8 cellular contexts compared by ENCODE assay signal in the genomic region with DNA sequence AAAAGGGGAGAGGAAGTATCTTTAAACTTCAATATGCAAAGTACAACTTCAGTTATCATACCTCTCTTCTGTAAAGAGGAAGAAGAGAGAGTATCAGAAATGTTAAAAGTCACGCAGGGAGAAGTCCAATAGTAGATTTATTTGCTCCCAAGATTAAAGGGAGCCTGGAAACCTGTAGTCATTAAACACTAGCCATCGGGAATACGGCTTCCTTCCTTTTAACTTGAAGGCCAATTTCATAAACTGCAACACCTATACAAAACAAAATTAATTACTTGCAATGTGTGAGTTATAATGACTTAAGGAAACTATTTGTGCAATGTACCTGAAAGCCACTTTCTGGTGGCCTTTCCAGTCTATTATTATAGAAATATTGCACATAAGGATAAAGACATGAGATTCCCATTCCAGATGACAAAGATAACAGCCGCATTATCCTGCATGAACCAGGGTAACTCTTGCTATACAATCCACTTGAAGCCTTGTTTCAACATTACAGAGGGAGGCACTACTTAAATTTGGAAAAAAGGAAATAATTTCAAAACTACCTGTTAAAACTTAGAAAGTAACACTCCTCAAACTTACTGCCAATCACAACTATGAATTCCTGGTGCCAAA. TPM values are rescaled to one million over a fixed set of nuclear protein-coding genes. Genes with fewer than 3 reads are reported as not detected.
DNase-seq lines count a peak whose midpoint lies in the region; ATAC-seq, FAIRE-seq and TF ChIP-seq lines count a peak whose summit lies in the region.

No MANE protein-coding gene starts in this region.

- peaks cover 40% of the 10 kb centered on the region for H3K4me1 Mint-ChIP-seq in stimulated activated naive CD8-positive, alpha-beta T cell treated with anti-CD3 and anti-CD28 coated beads, Interleukin-15, Interleukin-2, amounts not matched to agents 100 ng/mL and 50 ng/mL, for 24 hours (ENCODE audit: low read depth)

- in situ Hi-C loops in K562 (cut with MboI) = no loop called here

- no peak for FAIRE-seq in K562 (lab: Jason Lieb, UNC)

- peaks cover 7 to 25% of the 10 kb centered on the region in 2 experiments; a peak in 3 of 5 replicates for H3K4me1 ChIP-seq in K562 (replicated peaks in 1 of 2; ENCODE audit: control insufficient read depth in 2 of 2, insufficient read depth in 2 of 2, low read length in 2 of 2)
- peaks cover 18% of the 10 kb centered on the region for H3K4me1 ChIP-seq in mesodermal cell (ENCODE audit: control insufficient read depth, insufficient read depth, low read length, poor library complexity, severe bottlenecking)

- intact Hi-C loops in K562 (cut with micrococcal nuclease) = loop anchor here (5.0 to 10.0 kb wide), 3 partner anchors 64 to 329 kb away; no protein-coding TSS in a partner anchor

- H3K4me3 Mint-ChIP-seq in stimulated activated naive CD8-positive, alpha-beta T cell treated with anti-CD3 and anti-CD28 coated beads, Interleukin-15, Interleukin-2, amounts not matched to agents 100 ng/mL and 50 ng/mL, for 24 hours = peak overlapping the region; percentile 100

- TF ChIP-seq CTCF in K562 (IDR thresholded peaks at IDR 0.05 in 2 of 3, conservative IDR thresholded peaks at IDR 0.05 in 1 of 3; ENCODE audit: insufficient read depth in 2 of 3, low read depth in 1 of 3, low read length in 3 of 3) = no peak

- POLR2A ChIA-PET in K562 (lab: Yijun Ruan, JAX) = interaction anchor here (0.7 kb wide), 3 partner anchors 194 to 754 kb away, joined by 3 read pairs; no protein-coding TSS in a partner anchor

- peak overlapping the region in 1 of 2 experiments; percentile 82; a peak in 2 of 4 replicates for H3K9ac ChIP-seq in K562 (ENCODE audit: insufficient read depth in 1 of 2, low read depth in 2 of 2, low read length in 2 of 2)

- no peaks in the 10 kb centered on the region for H3K27me3 ChIP-seq in K562 (ENCODE audit: control insufficient read depth in 2 of 2, insufficient read depth in 2 of 2, low read length in 2 of 2)

- no peak for TF ChIP-seq RAD21 in K562 (CRISPR knock-in tag; conservative IDR thresholded peaks at IDR 0.05 in 1 of 2, IDR thresholded peaks at IDR 0.05 in 1 of 2)

- no TSS peak for BruUV-seq in K562 (replicated peaks; lab: Mats Ljungman, UMichigan)

- H3K4me3 ChIP-seq in K562 (peak overlapping the region; percentile 88), mesodermal cell (ENCODE audit: extremely low read depth, insufficient read depth, low read length, poor library complexity, severe bottlenecking) (peak overlapping the region; percentile 96)

- H3K27me3 Mint-ChIP-seq in stimulated activated naive CD8-positive, alpha-beta T cell treated with anti-CD3 and anti-CD28 coated beads, Interleukin-15, Interleukin-2, amounts not matched to agents 100 ng/mL and 50 ng/mL, for 24 hours = no peaks in the 10 kb centered on the region

- peaks cover 84% of the 10 kb centered on the region for H3K36me3 Mint-ChIP-seq in stimulated activated naive CD8-positive, alpha-beta T cell treated with anti-CD3 and anti-CD28 coated beads, Interleukin-15, Interleukin-2, amounts not matched to agents 100 ng/mL and 50 ng/mL, for 24 hours (ENCODE audit: low read depth)

- TF ChIP-seq POLR2A in K562 (conservative IDR thresholded peaks at IDR 0.05) = no peak

- H3K27ac ChIP-seq in K562 (ENCODE audit: extremely low read depth, low read depth, low read length) (no peak overlapping the region), mesodermal cell (ENCODE audit: low read depth, low read length, severe bottlenecking) (no peak overlapping the region)

- H3K4me2 ChIP-seq in K562 (ENCODE audit: insufficient read depth, low read length) = peak overlapping the region; percentile 70

- no peak overlapping the region for H2AFZ ChIP-seq in K562 (ENCODE audit: low read depth, low read length)

- no peaks in the 10 kb centered on the region for H3K9me3 Mint-ChIP-seq in stimulated activated naive CD8-positive, alpha-beta T cell treated with anti-CD3 and anti-CD28 coated beads, Interleukin-15, Interleukin-2, amounts not matched to agents 100 ng/mL and 50 ng/mL, for 24 hours

- H3K9me3 ChIP-seq in K562 (replicated peaks; ENCODE audit: control insufficient read depth, insufficient read depth, low read depth, low read length) (no peaks in the 10 kb centered on the region), mesodermal cell (ENCODE audit: control insufficient read depth, low read length) (no peaks in the 10 kb centered on the region)

- H3K27ac Mint-ChIP-seq in stimulated activated naive CD8-positive, alpha-beta T cell treated with anti-CD3 and anti-CD28 coated beads, Interleukin-15, Interleukin-2, amounts not matched to agents 100 ng/mL and 50 ng/mL, for 24 hours = peak overlapping the region; percentile 93

- ATAC-seq in stimulated activated naive CD8-positive, alpha-beta T cell treated with anti-CD3 and anti-CD28 coated beads, Interleukin-15, Interleukin-2, amounts not matched to agents 100 U/mL and 50 U/mL, for 24 hours = no peak
- no peak for ATAC-seq in K562

- no peak for TF ChIP-seq EP300 in K562 (IDR thresholded peaks at IDR 0.05; ENCODE audit: low read length)

- H4K20me1 ChIP-seq in K562 (replicated peaks; ENCODE audit: control insufficient read depth, insufficient read depth, low read length) = peaks cover 41% of the 10 kb centered on the region

- peaks cover 96% of the 10 kb centered on the region for H3K79me2 ChIP-seq in K562 (ENCODE audit: control insufficient read depth, insufficient read depth, low read length)

- 17% methylated on average over 4 of the region's 4 CpGs for WGBS in K562 (ENCODE audit: insufficient coverage, low coverage, missing lambda C conversion rate)
- no CpG with 5 or more reads among the region's 4 CpGs for WGBS in mesodermal cell (ENCODE audit: insufficient coverage in 2 of 2), 2 experiments

- CTCF ChIA-PET in K562 (lab: Yijun Ruan, JAX; ENCODE audit: low intra/inter-chr PET ratio) = interaction anchor here (0.7 kb wide), 1 partner anchor 328 kb away, joined by 3 read pairs; no protein-coding TSS in a partner anchor

- DNase-seq in stimulated activated naive CD8-positive, alpha-beta T cell treated with anti-CD3 and anti-CD28 coated beads, Interleukin-15, Interleukin-2, amounts not matched to agents 100 U/mL and 50 U/mL, for 24 hours = no peak
- DNase-seq in K562 (ENCODE audit: extremely low read depth in 1 of 4, low spot score in 3 of 4) (no peak), GM03348 (ENCODE audit: low spot score) (no peak), HCEC 1CT (no peak), NCI-H2029 treated with DMSO at 0.1 percent for 48 hours (lab: John Stamatoyannopoulos, UW) (no peak), epidermal melanocyte (ENCODE audit: insufficient read length, low spot score) (no peak)

- peaks cover 44% of the 10 kb centered on the region for H3K36me3 ChIP-seq in K562 (ENCODE audit: control insufficient read depth, insufficient read depth, low read length)
- H3K36me3 ChIP-seq in mesodermal cell (ENCODE audit: control insufficient read depth, insufficient read depth, low read length) = peaks cover 41% of the 10 kb centered on the region

- no peaks in the 10 kb centered on the region for H3K9me1 ChIP-seq in K562 (ENCODE audit: control insufficient read depth, insufficient read depth, low read length)

TF ChIP-seq in K562, 482 proteins besides CTCF, POLR2A, EP300 and RAD21:
- TF ChIP-seq TBL1XR1 (IDR thresholded peaks at IDR 0.05; ENCODE audit: low read length in 2 of 2) = 0 out of 4 replicates have a peak, but pooled peaks of 1 of the 2 experiments have one; percentile 30
- TF ChIP-seq CXXC5 (CRISPR knock-in tag; IDR thresholded peaks at IDR 0.05) = no peak

RNA-seq across cellular contexts. Expression of gene BTG1, which starts 4.6 kb away (rescaled TPM):
- total RNA-seq in K562 (2011; cell fraction: chromatin; rRNA removed; ENCODE audit: low replicate concordance) = 25.9 and 32.5 TPM in 2 replicates
- 9.2 and 10.9 TPM in 2 replicates for total RNA-seq in K562 (2011; cell fraction: nucleolus; rRNA removed)
- 21.7 and 32.1 TPM in 2 replicates for total RNA-seq in K562 (2011; cell fraction: nucleoplasm; rRNA removed)
- 4.3 and 4.5 TPM in 2 replicates for total RNA-seq in K562 (2014; rRNA removed)
- 8.0 and 9.9 TPM in 2 replicates for total RNA-seq in K562 (2014; rRNA removed; fragmentation: Illumina TruSeq; extraction: Trizol)
- 4.9 and 6.4 TPM in 2 replicates for total RNA-seq in K562 (2015; rRNA removed; fragmentation: Illumina TruSeq; extraction: Trizol)
- total RNA-seq in K562 (2021) = 28.6 and 29.5 TPM in 2 replicates
- polyA plus RNA-seq in K562 (2011; rRNA removed) = 9.0 and 27.0 TPM in 2 replicates
- polyA plus RNA-seq in K562 (2011; cell fraction: cytosol; rRNA removed) = 7.9 and 16.8 TPM in 2 replicates
- 10.7 and 29.8 TPM in 2 replicates for polyA plus RNA-seq in K562 (2011; cell fraction: nucleus; rRNA removed)
- polyA plus RNA-seq in K562 (2012) = 15.3 and 42.8 TPM in 2 replicates
- polyA plus RNA-seq in K562 (2014; fragmentation: Illumina TruSeq; extraction: Trizol) = 7.5 and 12.8 TPM in 2 replicates
- 1 to 10 TPM; 3.7 to 4.3 TPM for polyA plus RNA-seq in K562 (2014; fragmentation: Nextera tagmentation; extraction: Ambion mirVana)
- polyA plus RNA-seq in K562 (2014; rRNA removed) = 7.1 and 7.4 TPM in 2 replicates
- 17.2 and 33.9 TPM in 2 replicates for polyA minus RNA-seq in K562 (2011; rRNA and poly(A)+ RNA removed)
- 13.6 and 28.9 TPM in 2 replicates for polyA minus RNA-seq in K562 (2011; cell fraction: cytosol; rRNA and poly(A)+ RNA removed)
- polyA minus RNA-seq in K562 (2011; cell fraction: nucleus; rRNA and poly(A)+ RNA removed) = 11.0 and 40.8 TPM in 2 replicates
- 57.9 TPM for polyA plus RNA-seq in mesodermal cell (2013, experiment 1 of 2)
- 48.3 TPM for polyA plus RNA-seq in mesodermal cell (2013, experiment 2 of 2)
